In the genomic region with DNA sequence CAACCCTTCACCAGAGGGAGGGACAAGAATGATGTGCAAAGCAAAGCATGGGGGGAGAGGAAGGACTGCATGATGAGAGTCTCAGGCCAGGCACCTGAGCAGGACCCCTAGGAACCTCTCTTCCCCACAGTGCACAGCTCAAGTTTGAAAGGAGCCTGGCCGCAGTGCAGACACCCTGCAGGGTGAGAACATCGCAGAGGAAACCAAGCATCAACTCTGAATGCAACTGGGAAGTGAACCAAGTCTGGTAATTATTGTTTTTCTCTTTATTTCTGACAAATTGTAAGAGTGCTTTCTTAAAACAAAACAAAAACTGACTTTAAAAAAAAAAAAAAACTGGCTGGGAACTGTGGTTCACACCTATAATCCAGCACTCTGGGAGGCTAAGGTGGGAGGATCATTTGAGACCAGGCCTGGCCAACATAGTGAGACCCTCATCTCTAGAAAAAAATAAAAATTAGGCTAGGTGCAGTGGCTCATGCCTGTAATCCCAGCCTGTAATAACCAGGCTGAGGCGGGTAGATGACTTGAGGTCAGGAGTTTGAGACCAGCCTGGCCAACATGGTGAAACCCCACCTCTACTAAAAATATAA, we compare ENCODE assay signal across 23 cellular contexts.
"Had no signal": no experiment of that assay in that cellular context is flagged by ENCODE, and none has a peak within 500 bp of the region (broad histone marks: within the 10 kb centered on the region; RNA-seq: fewer than 3 reads in every experiment).

No MANE protein-coding gene starts in this region.

- H3K27me3 Mint-ChIP-seq: activated naive CD8-positive, alpha-beta T cell treated with anti-CD3 and anti-CD28 coated beads for 36 hours; brain; naive B cell; type B pancreatic cell had no signal

- H3K27ac ChIP-seq: epithelial cell of prostate, gastrocnemius medialis, heart left ventricle, right atrium auricular region had no signal

- H3K27me3 ChIP-seq: gastrocnemius medialis, heart left ventricle, right atrium auricular region had no signal

- H3K4me3 ChIP-seq: gastrocnemius medialis, heart left ventricle, right atrium auricular region had no signal

- FAIRE-seq: TTC549 had no signal

- H3K9me3 ChIP-seq: gastrocnemius medialis, heart left ventricle, right atrium auricular region had no signal

- H3K4me3 Mint-ChIP-seq: activated naive CD8-positive, alpha-beta T cell treated with anti-CD3 and anti-CD28 coated beads for 36 hours; brain; naive B cell; type B pancreatic cell had no signal

- H3K9me3 Mint-ChIP-seq: activated naive CD8-positive, alpha-beta T cell treated with anti-CD3 and anti-CD28 coated beads for 36 hours; brain; naive B cell; type B pancreatic cell had no signal

- DNase-seq: activated CD4-positive, alpha-beta T cell treated with anti-CD3 and anti-CD28 coated beads, Interleukin-2, amount 50 U/mL, for 1 hour; activated CD4-positive, CD25-positive, alpha-beta regulatory T cell; activated CD8-positive, alpha-beta memory T cell treated with anti-CD3 and anti-CD28 coated beads for 24 hours; activated effector memory CD4-positive, alpha-beta T cell treated with Interleukin-2 at 50 U/mL for 16 hours; activated naive CD8-positive, alpha-beta T cell treated with anti-CD3 and anti-CD28 coated beads for 36 hours; amygdala; central memory CD4-positive, alpha-beta T cell; cortex of kidney; effector CD8-positive, alpha-beta T cell; gastrocnemius medialis; heart left ventricle; midbrain; naive B cell; SHP77 treated with DMSO at 0.1 percent for 48 hours; stimulated activated CD4-positive, alpha-beta T cell treated with anti-CD3 and anti-CD28 coated beads, Interleukin-15, amount 100 ng/mL, for 24 hours; stimulated activated CD4-positive, alpha-beta T cell treated with anti-CD3 and anti-CD28 coated beads, Interleukin-4, amount 100 ng/mL, for 1 hour; stimulated activated naive CD4-positive, alpha-beta T cell had no signal

- H3K27ac Mint-ChIP-seq: activated naive CD8-positive, alpha-beta T cell treated with anti-CD3 and anti-CD28 coated beads for 36 hours; type B pancreatic cell had no signal

- ATAC-seq: gastrocnemius medialis, heart left ventricle, SK-N-SH treated with all-trans-retinoic acid at 6 μM for 48 hours had no signal
